16 cellular contexts compared by ENCODE assay signal in genomic region chr6:38599966-38600550, GRCh38.
"Had no signal": no experiment of that assay in that cellular context is flagged by ENCODE, and none has a peak within 500 bp of the region (broad histone marks: within the 10 kb centered on the region; RNA-seq: fewer than 3 reads in every experiment).

No MANE protein-coding gene starts in this region.

- H3K9me3 ChIP-seq: mucosa of descending colon, ovary, thoracic aorta had no signal

- H3K27me3 ChIP-seq: ovary had no signal

- H3K27ac ChIP-seq: ovary, thoracic aorta had no signal

- H3K4me3 ChIP-seq: mucosa of descending colon, ovary, thoracic aorta had no signal

- H3K36me3 ChIP-seq: ovary, thoracic aorta had no signal

- ATAC-seq: activated CD8-positive, alpha-beta T cell treated with anti-CD3 and anti-CD28 coated beads, Interleukin-2, amount 10 ng/mL, durations not matched to agents 7 days and 5 days; activated naive CD4-positive, alpha-beta T cell treated with anti-CD3 and anti-CD28 coated beads, Interleukin-2, amount 50 U/mL, for 72 hours; mucosa of descending colon; naive thymus-derived CD4-positive, alpha-beta T cell had no signal

- DNase-seq: activated CD4-positive, alpha-beta T cell treated with anti-CD3 and anti-CD28 coated beads, Interleukin-2, amount 10 ng/mL, durations not matched to agents 24 days and 14 days; activated CD4-positive, CD25-positive, alpha-beta regulatory T cell; activated CD8-positive, alpha-beta memory T cell treated with anti-CD3 and anti-CD28 coated beads, Interleukin-2, amount 50 U/mL, for 4 hours; activated CD8-positive, alpha-beta T cell treated with anti-CD3 and anti-CD28 coated beads, Interleukin-2, amount 10 ng/mL, durations not matched to agents 7 days and 5 days; activated effector memory CD4-positive, alpha-beta T cell treated with anti-CD3 and anti-CD28 coated beads, Interleukin-2, amount 50 U/mL, for 16 hours; activated T-cell treated with anti-CD3 and anti-CD28 coated beads, Interleukin-2, amount 50 U/mL, for 48 hours; amniotic stem cell; cortex of kidney; hypothalamus; mucosa of descending colon; naive thymus-derived CD4-positive, alpha-beta T cell; ovary; stimulated activated CD4-positive, alpha-beta T cell treated with anti-CD3 and anti-CD28 coated beads, Interleukin-12 subunit alpha, Interleukin-12 subunit beta, amount 100 ng/mL, for 4 hours; stimulated activated CD4-positive, alpha-beta T cell treated with anti-CD3 and anti-CD28 coated beads, Interleukin-2, amount 100 ng/mL, for 24 hours had no signal
